ENCODE assay signal across 3 cellular contexts in the genomic region with DNA sequence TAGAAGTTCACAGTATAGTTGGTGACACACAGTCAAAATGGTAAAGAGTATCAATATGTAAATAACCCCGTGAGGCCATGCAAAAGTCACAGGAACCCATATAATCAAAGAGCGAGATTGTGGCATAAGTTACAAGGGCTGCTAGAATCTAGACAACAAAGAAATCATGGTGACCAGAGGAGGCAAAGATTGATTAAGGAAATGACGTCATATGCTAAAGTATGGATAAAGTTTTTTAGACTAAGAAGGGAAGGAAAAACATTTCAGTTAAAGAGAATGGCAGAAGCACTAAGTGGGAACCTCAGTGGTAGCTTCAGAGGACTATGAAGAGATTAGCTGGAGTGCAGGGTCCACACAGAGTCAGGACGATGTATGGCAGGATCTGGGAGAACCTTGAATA.
A peak's percentile ranks its signal among the peaks of the same experiment; 100 is the strongest.
TF ChIP-seq lines count a peak whose summit lies in the region.

No MANE protein-coding gene starts in this region.

TF ChIP-seq in SK-N-SH, 30 proteins besides CTCF, POLR2A, EP300 and RAD21 (continued from another document):
- TF ChIP-seq, protein P1, sequence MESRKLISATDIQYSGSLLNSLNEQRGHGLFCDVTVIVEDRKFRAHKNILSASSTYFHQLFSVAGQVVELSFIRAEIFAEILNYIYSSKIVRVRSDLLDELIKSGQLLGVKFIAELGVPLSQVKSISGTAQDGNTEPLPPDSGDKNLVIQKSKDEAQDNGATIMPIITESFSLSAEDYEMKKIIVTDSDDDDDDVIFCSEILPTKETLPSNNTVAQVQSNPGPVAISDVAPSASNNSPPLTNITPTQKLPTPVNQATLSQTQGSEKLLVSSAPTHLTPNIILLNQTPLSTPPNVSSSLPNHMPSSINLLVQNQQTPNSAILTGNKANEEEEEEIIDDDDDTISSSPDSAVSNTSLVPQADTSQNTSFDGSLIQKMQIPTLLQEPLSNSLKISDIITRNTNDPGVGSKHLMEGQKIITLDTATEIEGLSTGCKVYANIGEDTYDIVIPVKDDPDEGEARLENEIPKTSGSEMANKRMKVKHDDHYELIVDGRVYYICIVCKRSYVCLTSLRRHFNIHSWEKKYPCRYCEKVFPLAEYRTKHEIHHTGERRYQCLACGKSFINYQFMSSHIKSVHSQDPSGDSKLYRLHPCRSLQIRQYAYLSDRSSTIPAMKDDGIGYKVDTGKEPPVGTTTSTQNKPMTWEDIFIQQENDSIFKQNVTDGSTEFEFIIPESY (IDR thresholded peaks at IDR 0.05; ENCODE audit: borderline replicate concordance, low read depth), result no peak
- TF ChIP-seq TEAD4 (IDR thresholded peaks at IDR 0.05; ENCODE audit: borderline replicate concordance, insufficient read depth), result no peak
- no peak for TF ChIP-seq NRF1 (IDR thresholded peaks at IDR 0.05; ENCODE audit: low read depth, low read length)
- no peak for TF ChIP-seq SMC3 (IDR thresholded peaks at IDR 0.05; ENCODE audit: low read depth, low read length)
- TF ChIP-seq, protein P2, sequence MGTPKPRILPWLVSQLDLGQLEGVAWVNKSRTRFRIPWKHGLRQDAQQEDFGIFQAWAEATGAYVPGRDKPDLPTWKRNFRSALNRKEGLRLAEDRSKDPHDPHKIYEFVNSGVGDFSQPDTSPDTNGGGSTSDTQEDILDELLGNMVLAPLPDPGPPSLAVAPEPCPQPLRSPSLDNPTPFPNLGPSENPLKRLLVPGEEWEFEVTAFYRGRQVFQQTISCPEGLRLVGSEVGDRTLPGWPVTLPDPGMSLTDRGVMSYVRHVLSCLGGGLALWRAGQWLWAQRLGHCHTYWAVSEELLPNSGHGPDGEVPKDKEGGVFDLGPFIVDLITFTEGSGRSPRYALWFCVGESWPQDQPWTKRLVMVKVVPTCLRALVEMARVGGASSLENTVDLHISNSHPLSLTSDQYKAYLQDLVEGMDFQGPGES (IDR thresholded peaks at IDR 0.05; ENCODE audit: low read depth, low read length), result no peak
- no peak for TF ChIP-seq GATA2 (CRISPR knock-in tag; IDR thresholded peaks at IDR 0.05)

TF ChIP-seq in SK-N-SH treated with all-trans-retinoic acid at 6 μM for 48 hours, 23 proteins besides CTCF, POLR2A, EP300 and RAD21 (continued from another document):
- TF ChIP-seq TOX (CRISPR knock-in tag; IDR thresholded peaks at IDR 0.05; ENCODE audit: borderline replicate concordance), result no peak

TF ChIP-seq in GM12878, 131 proteins besides CTCF, POLR2A, EP300 and RAD21 (continued from another document):
- peak; percentile 75 for TF ChIP-seq ATF7 (IDR thresholded peaks at IDR 0.05; ENCODE audit: low read depth)
TF ChIP-seq in GM12878: peak in this region for 1.
